8 cellular contexts compared by ENCODE assay signal in the genomic region with DNA sequence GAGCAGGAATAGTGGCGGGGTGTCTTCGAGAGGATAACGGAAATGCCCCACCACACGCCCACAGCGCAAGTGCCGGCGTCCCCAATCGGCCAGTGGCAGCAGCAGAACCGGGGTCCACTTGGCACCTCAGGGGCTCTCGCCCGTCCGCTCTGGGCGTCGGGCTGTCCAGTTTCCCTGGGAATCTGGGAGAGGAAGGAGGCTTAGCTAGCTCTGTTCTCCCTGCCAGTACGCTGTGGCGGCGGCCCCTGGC. TPM values are rescaled to one million over a fixed set of nuclear protein-coding genes. Genes with fewer than 3 reads are reported as not detected.
DNase-seq lines count a peak whose midpoint lies in the region; ATAC-seq and TF ChIP-seq lines count a peak whose summit lies in the region.

No MANE protein-coding gene starts in this region.

- H3K4me3 Mint-ChIP-seq in CD8-positive, alpha-beta memory T cell = peak overlapping the region; percentile 87 to 94 (median 90)
- H3K4me3 Mint-ChIP-seq in activated naive CD4-positive, alpha-beta T cell treated with anti-CD3 and anti-CD28 coated beads, Interleukin-2, amount 50 U/mL, for 24 hours = peak overlapping the region; percentile 91

- H3K36me3 Mint-ChIP-seq in CD8-positive, alpha-beta memory T cell = peaks cover 0 to 4% (median 3%) of the 10 kb centered on the region in 3 donors
- no peaks in the 10 kb centered on the region for H3K36me3 Mint-ChIP-seq in activated naive CD4-positive, alpha-beta T cell treated with anti-CD3 and anti-CD28 coated beads, Interleukin-2, amount 50 U/mL, for 24 hours

- peaks cover 15% of the 10 kb centered on the region for H3K4me1 ChIP-seq in CD8-positive, alpha-beta memory T cell (ENCODE audit: insufficient read depth, low read length)
- H3K4me1 ChIP-seq in HUES6 (ENCODE audit: control insufficient read depth, insufficient read depth, low read length) = peaks cover 4% of the 10 kb centered on the region; the same call in 1 of the 2 replicates
- peaks cover 0 to 28% (median 16%) of the 10 kb centered on the region in 9 donors for H3K4me1 ChIP-seq in heart right ventricle
- peaks cover 4% of the 10 kb centered on the region for H3K4me1 ChIP-seq in rectal smooth muscle tissue (ENCODE audit: control insufficient read depth, insufficient read depth, low read length)

- peaks cover 7 to 9% of the 10 kb centered on the region in 2 donors for H3K27me3 Mint-ChIP-seq in CD8-positive, alpha-beta memory T cell
- H3K27me3 Mint-ChIP-seq in activated naive CD4-positive, alpha-beta T cell treated with anti-CD3 and anti-CD28 coated beads, Interleukin-2, amount 50 U/mL, for 24 hours = no peaks in the 10 kb centered on the region

- H3K27ac ChIP-seq in CD8-positive, alpha-beta memory T cell (ENCODE audit: low read depth, low read length) = no peak overlapping the region
- H3K27ac ChIP-seq in HUES6 (ENCODE audit: low read depth, low read length) (no peak overlapping the region), heart right ventricle (peak overlapping the region; percentile 87 to 99 (median 96)), rectal smooth muscle tissue (ENCODE audit: low read depth, low read length) (peak overlapping the region; percentile 96)

- H3K9ac ChIP-seq in HUES6 (ENCODE audit: low read length) (peak overlapping the region; percentile 76), rectal smooth muscle tissue (ENCODE audit: low read length) (peak overlapping the region; percentile 72)

- H3K27ac Mint-ChIP-seq in CD8-positive, alpha-beta memory T cell = peak overlapping the region in 6 of 8 donors; percentile 37 to 69 (median 46)
- H3K27ac Mint-ChIP-seq in activated naive CD4-positive, alpha-beta T cell treated with anti-CD3 and anti-CD28 coated beads, Interleukin-2, amount 50 U/mL, for 24 hours = peak overlapping the region; percentile 86

- no peaks in the 10 kb centered on the region for H3K27me3 ChIP-seq in CD8-positive, alpha-beta memory T cell (ENCODE audit: insufficient read depth, low read length, poor library complexity, severe bottlenecking)
- H3K27me3 ChIP-seq in HUES6 (ENCODE audit: control insufficient read depth, insufficient read depth, low read length) (peaks cover 24% of the 10 kb centered on the region), heart right ventricle (peaks cover 0 to 15% (median 0%) of the 10 kb centered on the region in 7 donors), rectal smooth muscle tissue (ENCODE audit: control insufficient read depth, insufficient read depth, low read length) (no peaks in the 10 kb centered on the region)

- intact Hi-C loops in heart right ventricle (cut with DNase I) = loop anchor here in 9 of 10 donors (2.0 to 10.0 kb wide), 9 partner anchors 91 to 194 kb away; a partner anchor contains a TSS

- ATAC-seq in GM21367 (IDR thresholded peaks at IDR 0.05; ENCODE audit: unreplicated experiment) (peak; percentile 19), heart right ventricle (peak in 7 of 8 donors; percentile 9 to 69 (median 35))

- DNase-seq in CD8-positive, alpha-beta memory T cell = peak; percentile 6 to 48 (median 25)
- peak in 1 of 2 donors; percentile 34 for DNase-seq in heart right ventricle
- DNase-seq in mesenteric fat pad (ENCODE audit: low spot score) = no peak
- DNase-seq in NCI-H2107 (lab: John Stamatoyannopoulos, UW) = no peak

- CTCF ChIA-PET in CD8-positive, alpha-beta memory T cell (lab: Charles Lee) = interaction anchor here (0.6 to 4.2 kb wide), 3 partner anchors 10 to 195 kb away, joined by 3 to 35 read pairs (median 14); no protein-coding TSS in a partner anchor

- no peaks in the 10 kb centered on the region for H3K9me3 Mint-ChIP-seq in CD8-positive, alpha-beta memory T cell
- H3K9me3 Mint-ChIP-seq in activated naive CD4-positive, alpha-beta T cell treated with anti-CD3 and anti-CD28 coated beads, Interleukin-2, amount 50 U/mL, for 24 hours = no peaks in the 10 kb centered on the region

- POLR2A ChIA-PET in CD8-positive, alpha-beta memory T cell (lab: Charles Lee) = interaction anchor here (0.5 to 1.1 kb wide), 3 partner anchors 10 to 92 kb away, joined by 3 to 5 read pairs (median 5); a partner anchor contains a TSS

- WGBS in heart right ventricle, 2 donors = 0 to 1% methylated on average over 15 to 17 of the region's 17 CpGs

- no peaks in the 10 kb centered on the region for H3K9me3 ChIP-seq in CD8-positive, alpha-beta memory T cell (ENCODE audit: low read length)
- H3K9me3 ChIP-seq in HUES6 (ENCODE audit: control insufficient read depth, insufficient read depth, low read depth, low read length) = no peaks in the 10 kb centered on the region
- H3K9me3 ChIP-seq in heart right ventricle = no peaks in the 10 kb centered on the region

- peak overlapping the region; percentile 58 for H3K4me3 ChIP-seq in CD8-positive, alpha-beta memory T cell (ENCODE audit: low read length)
- H3K4me3 ChIP-seq in HUES6 (ENCODE audit: low read depth, low read length) (peak overlapping the region; percentile 62), heart right ventricle (peak overlapping the region; percentile 58 to 95 (median 85)), rectal smooth muscle tissue (ENCODE audit: low read length) (peak overlapping the region; percentile 91)

- no peak for TF ChIP-seq CTCF in heart right ventricle (IDR thresholded peaks at IDR 0.05)

- H3K36me3 ChIP-seq in CD8-positive, alpha-beta memory T cell (ENCODE audit: insufficient read depth, low read length) = no peaks in the 10 kb centered on the region
- H3K36me3 ChIP-seq in HUES6 (ENCODE audit: control insufficient read depth, insufficient read depth, low read length) (no peaks in the 10 kb centered on the region), heart right ventricle (no peaks in the 10 kb centered on the region), rectal smooth muscle tissue (ENCODE audit: control insufficient read depth, insufficient read depth, low read length) (no peaks in the 10 kb centered on the region)

- H3K4me1 Mint-ChIP-seq in CD8-positive, alpha-beta memory T cell = peaks cover 20 to 26% (median 22%) of the 10 kb centered on the region in 3 donors
- H3K4me1 Mint-ChIP-seq in activated naive CD4-positive, alpha-beta T cell treated with anti-CD3 and anti-CD28 coated beads, Interleukin-2, amount 50 U/mL, for 24 hours = peaks cover 23% of the 10 kb centered on the region

RNA-seq across cellular contexts. Expression of a gene that starts 53.7 kb away (rescaled TPM):
- total RNA-seq in CD8-positive, alpha-beta memory T cell = not detected
- polyA plus RNA-seq in CD8-positive, alpha-beta memory T cell = 0.14 TPM
- total RNA-seq in heart right ventricle (not detected), mesenteric fat pad (not detected)
- not detected for polyA plus RNA-seq in heart right ventricle

Comparison
In these comparisons a context has a peak if more than half of its experiments do, and no peak if none do; other contexts are left out.
1. DNase-seq: peak in CD8-positive, alpha-beta memory T cell (5 of 5); none in mesenteric fat pad (single experiment) and NCI-H2107 (single experiment).
2. H3K27ac ChIP-seq: peak in heart right ventricle (10 of 10) and rectal smooth muscle tissue (single experiment); none in CD8-positive, alpha-beta memory T cell (single experiment) and HUES6 (single experiment).
3. Peak in every context shown above with its lines, with median percentiles within 50 percentile points of each other: H3K4me3 ChIP-seq.